ENCODE assay signal across 24 cellular contexts in genomic region chr7:41584746-41585145, GRCh38.
DNase-seq lines count a peak whose midpoint lies in the region; ATAC-seq, FAIRE-seq and TF ChIP-seq lines count a peak whose summit lies in the region.
"Had no signal": no experiment of that assay in that cellular context is flagged by ENCODE, and none has a peak within 500 bp of the region (broad histone marks: within the 10 kb centered on the region; RNA-seq: fewer than 3 reads in every experiment).

No MANE protein-coding gene starts in this region.

- no peak for ATAC-seq in HepG2
- ATAC-seq: activated naive CD8-positive, alpha-beta T cell treated with anti-CD3 and anti-CD28 coated beads, Interleukin-2, amount 50 U/mL, for 24 hours; gastrocnemius medialis had no signal

- peak; percentile 26 for DNase-seq in Daoy (ENCODE audit: low read depth)
- DNase-seq in NOMO-1 (lab: John Stamatoyannopoulos, UW; ENCODE audit: unreplicated experiment in 2 of 2): peak; percentile 42 to 83
- DNase-seq in mammary epithelial cell: peak; percentile 53
- no peak for DNase-seq in HepG2 (ENCODE audit: low spot score)
- no peak for DNase-seq in right atrium auricular region (ENCODE audit: low spot score)
- no peak for DNase-seq in NCI-H446 treated with DMSO at 0.1 percent for 48 hours (lab: John Stamatoyannopoulos, UW)
- DNase-seq in NCI-H446 (lab: John Stamatoyannopoulos, UW): no peak
- no peak for DNase-seq in smooth muscle cell (lab: John Stamatoyannopoulos, UW; ENCODE audit: unreplicated experiment)
- DNase-seq: activated CD4-positive, alpha-beta T cell treated with anti-CD3 and anti-CD28 coated beads, Interleukin-2, amount 50 U/mL, for 48 hours; activated effector memory CD4-positive, alpha-beta T cell treated with anti-CD3 and anti-CD28 coated beads, Interleukin-2, amount 50 U/mL, for 16 hours; activated naive CD8-positive, alpha-beta T cell treated with anti-CD3 and anti-CD28 coated beads, Interleukin-2, amount 50 U/mL, for 24 hours; C1 segment of cervical spinal cord; gastrocnemius medialis; KBM-7; NCI-H1105; NCI-H2081; occipital lobe; stimulated activated CD4-positive, alpha-beta T cell treated with anti-CD3 and anti-CD28 coated beads, Interleukin-12 subunit alpha, Interleukin-12 subunit beta, amount 100 ng/mL, for 4 hours; upper lobe of left lung had no signal

- no peak overlapping the region for H3K4me2 ChIP-seq in mammary epithelial cell (ENCODE audit: insufficient read depth, low read depth, low read length)
- H3K4me2 ChIP-seq in HepG2 (ENCODE audit: low read depth, low read length): no peak overlapping the region
- no peak overlapping the region for H3K4me2 ChIP-seq in smooth muscle cell

- intact Hi-C loops in mammary epithelial cell (cut with micrococcal nuclease) (no loop called here), HepG2 (cut with micrococcal nuclease; ENCODE audit: unreplicated experiment) (no loop called here)

- dilution Hi-C loops in mammary epithelial cell (cut with HindIII; ENCODE audit: low sequenced_read_pairs): no loop called here

- H3K36me3 ChIP-seq in mammary epithelial cell (ENCODE audit: insufficient read depth, low read length) (no peaks in the 10 kb centered on the region), HepG2 (replicated peaks in 1 of 2; ENCODE audit: control insufficient read depth in 1 of 2, insufficient read depth in 2 of 2, low read length in 2 of 2) (no peaks in the 10 kb centered on the region), right atrium auricular region (no peaks in the 10 kb centered on the region), smooth muscle cell (ENCODE audit: low read depth) (no peaks in the 10 kb centered on the region)
- H3K36me3 ChIP-seq: gastrocnemius medialis, SJSA1, upper lobe of left lung had no signal

- WGBS in mammary epithelial cell (ENCODE audit: low coverage, missing lambda C conversion rate): 91% methylated on average over 5 of the region's 5 CpGs
- 17% methylated on average over 5 of the region's 5 CpGs for WGBS in HepG2 (ENCODE audit: low lambda C conversion rate)
- 70% methylated on average over 5 of the region's 5 CpGs for WGBS in smooth muscle cell (ENCODE audit: low lambda C conversion rate)

- TF ChIP-seq EP300 in HepG2 (IDR thresholded peaks at IDR 0.05; ENCODE audit: low read depth in 2 of 2, low read length in 2 of 2) (no peak), HepG2 (CRISPR knock-in tag; IDR thresholded peaks at IDR 0.05; ENCODE audit: borderline replicate concordance) (no peak)

- H3F3A ChIP-seq in smooth muscle cell (ENCODE audit: low read depth): peaks cover 7% of the 10 kb centered on the region

- POLR2A ChIA-PET in HepG2 (lab: Yijun Ruan, JAX): no interaction called here

- H3K27me3 ChIP-seq in mammary epithelial cell (ENCODE audit: insufficient read depth, low read length) (no peaks in the 10 kb centered on the region), HepG2 (ENCODE audit: control insufficient read depth in 1 of 2, insufficient read depth in 2 of 2, low read length in 2 of 2) (no peaks in the 10 kb centered on the region), right atrium auricular region (no peaks in the 10 kb centered on the region), smooth muscle cell (ENCODE audit: low read depth) (no peaks in the 10 kb centered on the region)
- H3K27me3 ChIP-seq: gastrocnemius medialis, SJSA1, upper lobe of left lung had no signal

- no peak for TF ChIP-seq POLR2A in HepG2 (IDR thresholded peaks at IDR 0.05; ENCODE audit: insufficient read depth in 1 of 2, low read depth in 2 of 2, low read length in 2 of 2)

- H3K79me2 ChIP-seq in mammary epithelial cell (ENCODE audit: insufficient read depth, low read length) (no peaks in the 10 kb centered on the region), HepG2 (ENCODE audit: insufficient read depth, low read length) (no peaks in the 10 kb centered on the region), smooth muscle cell (ENCODE audit: low read depth) (no peaks in the 10 kb centered on the region)

- H3K4me1 ChIP-seq in mammary epithelial cell (ENCODE audit: insufficient read depth, low read length) (peaks cover 10% of the 10 kb centered on the region), HepG2 (ENCODE audit: insufficient read depth, low read length) (no peaks in the 10 kb centered on the region), right atrium auricular region (no peaks in the 10 kb centered on the region), smooth muscle cell (ENCODE audit: low read depth) (no peaks in the 10 kb centered on the region)
- H3K4me1 ChIP-seq: gastrocnemius medialis, upper lobe of left lung had no signal

- H3K4me3 ChIP-seq in mammary epithelial cell (replicated peaks in 1 of 3; ENCODE audit: insufficient read depth in 1 of 3, low read depth in 2 of 3, low read length in 3 of 3) (no peak overlapping the region), HepG2 (replicated peaks in 1 of 3; ENCODE audit: insufficient read depth in 1 of 3, low read depth in 2 of 3, low read length in 3 of 3) (no peak overlapping the region), right atrium auricular region (no peak overlapping the region), smooth muscle cell (no peak overlapping the region)
- H3K4me3 ChIP-seq: gastrocnemius medialis, lung, SJSA1, upper lobe of left lung had no signal

- no peak for FAIRE-seq in HepG2 (lab: Jason Lieb, UNC)
- FAIRE-seq: D721Med, G401.6, keratinocyte had no signal

- H3K27ac ChIP-seq in mammary epithelial cell (ENCODE audit: insufficient read depth, low read depth, low read length) (no peak overlapping the region), HepG2 (ENCODE audit: extremely low read length, insufficient read depth, low read length) (no peak overlapping the region), right atrium auricular region (no peak overlapping the region), smooth muscle cell (ENCODE audit: low read depth) (no peak overlapping the region)
- H3K27ac ChIP-seq: gastrocnemius medialis, SJSA1, upper lobe of left lung had no signal

- TF ChIP-seq CTCF in mammary epithelial cell (conservative IDR thresholded peaks at IDR 0.05 in 1 of 2, IDR thresholded peaks at IDR 0.05 in 1 of 2; ENCODE audit: extremely low read depth in 1 of 2, insufficient read depth in 1 of 2, low read depth in 1 of 2, low read length in 2 of 2) (no peak), HepG2 (CRISPR knock-in tag; IDR thresholded peaks at IDR 0.05) (no peak), right atrium auricular region (IDR thresholded peaks at IDR 0.05) (no peak), smooth muscle cell (IDR thresholded peaks at IDR 0.05; ENCODE audit: borderline replicate concordance, insufficient read depth, poor library complexity, severe bottlenecking) (no peak)

- CTCF ChIA-PET in mammary epithelial cell (lab: Charles Lee; ENCODE audit: low non-redundant PET): no interaction called here
- CTCF ChIA-PET in HepG2 (lab: Yijun Ruan, JAX; ENCODE audit: low intra/inter-chr PET ratio, low total read pairs): no interaction called here

- BruUV-seq in mammary epithelial cell (replicated peaks; lab: Mats Ljungman, UMichigan): no TSS peak
- no TSS peak for BruUV-seq in HepG2 (replicated peaks; lab: Mats Ljungman, UMichigan)

- H2AFZ ChIP-seq in mammary epithelial cell (ENCODE audit: low read depth, low read length) (no peak overlapping the region), HepG2 (ENCODE audit: low read length) (no peak overlapping the region), smooth muscle cell (ENCODE audit: low read depth) (no peak overlapping the region)

- H4K20me1 ChIP-seq in mammary epithelial cell (ENCODE audit: insufficient read depth, low read length) (no peaks in the 10 kb centered on the region), HepG2 (ENCODE audit: insufficient read depth, low read length) (no peaks in the 10 kb centered on the region), smooth muscle cell (ENCODE audit: low read depth) (no peaks in the 10 kb centered on the region)

- H3K9ac ChIP-seq in mammary epithelial cell (ENCODE audit: insufficient read depth, low read length) (no peak overlapping the region), HepG2 (ENCODE audit: insufficient read depth, low read depth, low read length) (no peak overlapping the region), smooth muscle cell (ENCODE audit: low read depth) (no peak overlapping the region)

- no peak for TF ChIP-seq RAD21 in HepG2 (CRISPR knock-in tag; IDR thresholded peaks at IDR 0.05)

- no peaks in the 10 kb centered on the region for H3K9me3 ChIP-seq in mammary epithelial cell (replicated peaks; ENCODE audit: insufficient read depth, low read length)
- H3K9me3 ChIP-seq in HepG2 (ENCODE audit: low read length): peaks cover 88% of the 10 kb centered on the region
- no peaks in the 10 kb centered on the region for H3K9me3 ChIP-seq in right atrium auricular region
- no peaks in the 10 kb centered on the region for H3K9me3 ChIP-seq in smooth muscle cell (replicated peaks; ENCODE audit: low read depth)
- H3K9me3 ChIP-seq: gastrocnemius medialis, SJSA1, upper lobe of left lung had no signal

- in situ Hi-C loops in mammary epithelial cell (cut with MboI; ENCODE audit: low sequenced_read_pairs in 2 of 2) (no loop called here), HepG2 (cut with HindIII; ENCODE audit: extremely low pct_ligation_motif_present, low pct_unique_long_range_greater_than_20kb) (no loop called here)

TF ChIP-seq in HepG2, 621 proteins besides CTCF, POLR2A, EP300 and RAD21:
- TF ChIP-seq CEBPB (IDR thresholded peaks at IDR 0.05; ENCODE audit: borderline replicate concordance, low read depth, low read length): peak; percentile 78
- TF ChIP-seq NFE2L1 (CRISPR knock-in tag; IDR thresholded peaks at IDR 0.05; ENCODE audit: borderline replicate concordance): no peak

Comparison
In these comparisons a context has a peak if more than half of its experiments do, and no peak if none do; other contexts are left out.
1. DNase-seq: peak in Daoy (single experiment), NOMO-1 (2 of 2) and mammary epithelial cell (single experiment); none in HepG2 (single experiment), right atrium auricular region (single experiment), NCI-H446 treated with DMSO at 0.1 percent for 48 hours (single experiment), NCI-H446 (0 of 2) and smooth muscle cell (single experiment).